In the genomic region with DNA sequence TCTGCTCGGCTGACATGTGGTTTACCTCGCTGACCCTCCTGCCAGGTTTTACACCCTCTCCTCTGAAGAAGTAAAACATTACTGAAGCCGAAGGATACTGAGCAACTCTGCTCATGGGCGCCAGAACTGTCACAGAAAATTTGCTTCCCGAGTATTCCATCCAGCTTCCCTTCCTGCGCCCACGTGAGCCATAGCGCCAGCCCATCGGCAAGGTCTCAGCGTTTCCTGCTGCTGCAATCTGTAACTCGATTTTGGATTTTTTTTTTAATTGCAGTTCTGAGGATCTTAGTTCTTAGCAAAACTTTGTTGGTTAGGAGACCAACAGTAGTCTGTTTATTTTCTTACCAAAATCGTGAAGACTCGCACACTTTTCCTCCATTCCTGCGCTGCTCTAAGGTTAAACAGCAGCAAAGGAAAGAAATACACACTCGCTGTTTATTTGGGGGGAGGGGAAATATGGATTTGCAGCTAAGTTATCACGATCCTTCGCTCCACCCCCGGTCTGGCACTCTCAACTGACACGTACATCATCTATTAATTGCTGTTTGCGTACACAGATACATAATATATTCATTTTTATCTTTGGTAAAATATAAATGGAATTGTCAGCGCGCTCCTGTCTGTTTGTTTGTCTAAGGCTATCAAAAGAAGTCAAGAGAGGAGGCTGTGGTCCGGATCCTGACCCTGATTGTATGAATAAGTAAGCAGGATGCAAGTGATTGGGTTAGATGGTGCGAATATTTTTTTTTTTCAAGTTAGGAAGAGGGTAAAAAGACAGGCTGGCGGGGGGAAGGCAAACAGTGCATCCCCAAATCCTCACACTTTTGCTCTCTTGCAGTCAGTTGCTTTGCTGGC, we compare ENCODE assay signal across 8 cellular contexts. TPM values are rescaled to one million over a fixed set of nuclear protein-coding genes. Genes with fewer than 3 reads are reported as not detected.
DNase-seq lines count a peak whose midpoint lies in the region; ATAC-seq and TF ChIP-seq lines count a peak whose summit lies in the region.

A gene (plus strand): TSS at position 795 of the 855 bp plus-strand sequence. CDS start 668 bp downstream, outside the sequence.

- CTCF ChIA-PET in A673 (lab: Charles Lee) = no interaction called here

- H3K27ac ChIP-seq in A673 (ENCODE audit: low read depth, low read length, poor library complexity, severe bottlenecking) (peak within 1 kb of the TSS; percentile 43), HUES48 (ENCODE audit: low read depth, low read length) (no peak within 1 kb of the TSS), upper lobe of left lung (peak within 1 kb of the TSS in 2 of 4 donors; percentile 21 to 56)

- DNase-seq in A673 (ENCODE audit: low spot score) = peak; percentile 49
- DNase-seq in cardiac fibroblast (ENCODE audit: low read depth in 2 of 2) = peak; percentile 30 to 38
- peak; percentile 20 to 80 for DNase-seq in lower leg skin (ENCODE audit: low spot score in 2 of 2)
- no peak for DNase-seq in upper lobe of left lung
- DNase-seq in HuH-7.5 (ENCODE audit: low spot score) = no peak

- POLR2A ChIA-PET in A673 (lab: Charles Lee; ENCODE audit: low non-redundant PET) = no interaction called here

- H3K9me3 ChIP-seq in A673 (ENCODE audit: low read depth, low read length, poor library complexity, severe bottlenecking) (no peaks in the 10 kb centered on the region), HUES48 (ENCODE audit: control insufficient read depth, insufficient read depth, low read length) (no peaks in the 10 kb centered on the region), upper lobe of left lung (no peaks in the 10 kb centered on the region)

- H3K4me1 ChIP-seq in A673 (ENCODE audit: insufficient read depth, low read length, poor library complexity, severe bottlenecking) (peaks cover 9% of the 10 kb centered on the region), HUES48 (ENCODE audit: control insufficient read depth, insufficient read depth, low read length) (peaks cover 16% of the 10 kb centered on the region), upper lobe of left lung (peaks cover 16 to 31% (median 24%) of the 10 kb centered on the region in 4 donors)

- TF ChIP-seq POLR2A in lower leg skin (IDR thresholded peaks at IDR 0.05) = no peak
- TF ChIP-seq POLR2A in upper lobe of left lung (IDR thresholded peaks at IDR 0.05) = no peak

- BruUV-seq in A673 (replicated peaks; lab: Mats Ljungman, UMichigan) = TSS peak; percentile 46

- peak within 1 kb of the TSS; percentile 47; the same call in 1 of the 2 replicates for H3K9ac ChIP-seq in HUES48 (ENCODE audit: low read depth, low read length)

- H3K36me3 ChIP-seq in A673 (ENCODE audit: insufficient read depth, low read length, poor library complexity, severe bottlenecking) (no peaks in the 10 kb centered on the region), HUES48 (ENCODE audit: control insufficient read depth, insufficient read depth, low read length) (no peaks in the 10 kb centered on the region), upper lobe of left lung (no peaks in the 10 kb centered on the region)

- peaks cover 52% of the 10 kb centered on the region for H3K27me3 ChIP-seq in A673 (replicated peaks; ENCODE audit: insufficient read depth, low read depth, low read length, poor library complexity)
- H3K27me3 ChIP-seq in HUES48 (ENCODE audit: control insufficient read depth, insufficient read depth, low read length) = peaks cover 65% of the 10 kb centered on the region
- peaks cover 0 to 25% (median 6%) of the 10 kb centered on the region in 4 donors for H3K27me3 ChIP-seq in upper lobe of left lung

- ATAC-seq in upper lobe of left lung (ENCODE audit: low FRiP score in 2 of 2) = peak in 1 of 2 donors; percentile 55
- no peak for ATAC-seq in HG03442 (IDR thresholded peaks at IDR 0.05; ENCODE audit: unreplicated experiment)
- no peak for ATAC-seq in GM21576 (IDR thresholded peaks at IDR 0.05; ENCODE audit: unreplicated experiment)

- WGBS in lower leg skin, 2 donors = 4% methylated on average over 25 of the region's 25 CpGs
- WGBS in upper lobe of left lung, 2 donors = 6 to 7% methylated on average over 25 of the region's 25 CpGs

- TF ChIP-seq CTCF in A673 (conservative IDR thresholded peaks at IDR 0.05; ENCODE audit: low read depth, low read length) (no peak), cardiac fibroblast (IDR thresholded peaks at IDR 0.05; ENCODE audit: low read depth, low read length) (no peak), lower leg skin (IDR thresholded peaks at IDR 0.05) (no peak), upper lobe of left lung (IDR thresholded peaks at IDR 0.05) (no peak)

- peak within 1 kb of the TSS; percentile 61 for H3K4me3 ChIP-seq in A673 (ENCODE audit: low read depth, low read length, poor library complexity, severe bottlenecking)
- peak within 1 kb of the TSS; percentile 75 for H3K4me3 ChIP-seq in HUES48 (ENCODE audit: low read depth, low read length)
- H3K4me3 ChIP-seq in cardiac fibroblast (replicated peaks in 1 of 2; ENCODE audit: low read depth in 2 of 2, low read length in 2 of 2) = peak within 1 kb of the TSS; percentile 60 to 68
- peak within 1 kb of the TSS; percentile 29 for H3K4me3 ChIP-seq in lower leg skin (ENCODE audit: low read depth, poor library complexity, severe bottlenecking)
- H3K4me3 ChIP-seq in upper lobe of left lung = peak within 1 kb of the TSS; percentile 24 to 58 (median 44)

- no peak for TF ChIP-seq EP300 in upper lobe of left lung (IDR thresholded peaks at IDR 0.05)

- intact Hi-C loops in A673 (cut with micrococcal nuclease; ENCODE audit: unreplicated experiment) = loop anchor here (5.0 kb wide), 2 partner anchors 220 to 275 kb away; no protein-coding TSS in a partner anchor
- intact Hi-C loops in lower leg skin (cut with DNase I; ENCODE audit: low total_unique reads) = no loop called here

RNA-seq across cellular contexts. Expression of the gene that starts here (rescaled TPM):
- 13.1 and 14.3 TPM in 2 replicates for total RNA-seq in A673 (2021)
- 10 to 100 TPM in 1 of 4 donors, 1 to 10 TPM in 3; 1.8 to 10.5 (median 4.7) TPM for total RNA-seq in lower leg skin
- total RNA-seq in upper lobe of left lung = 1 to 10 TPM; 1.9 to 8.4 (median 3.1) TPM

Comparison
In these comparisons a context has a peak if more than half of its experiments do, and no peak if none do; other contexts are left out.
1. DNase-seq: peak in A673 (single experiment), cardiac fibroblast (2 of 2) and lower leg skin (2 of 2); none in upper lobe of left lung (0 of 2) and HuH-7.5 (single experiment).
2. Peak in every context shown above with its lines, with median percentiles within 50 percentile points of each other: H3K4me3 ChIP-seq.